Comparison of ENCODE assay signal across 19 cellular contexts in genomic region chr11:72824020-72824419, GRCh38. TPM values are rescaled to one million over a fixed set of nuclear protein-coding genes. Genes with fewer than 3 reads are reported as not detected.
DNase-seq lines count a peak whose midpoint lies in the region; ATAC-seq, FAIRE-seq and TF ChIP-seq lines count a peak whose summit lies in the region.
"Had no signal": no experiment of that assay in that cellular context is flagged by ENCODE, and none has a peak within 500 bp of the region (broad histone marks: within the 10 kb centered on the region; RNA-seq: fewer than 3 reads in every experiment).

No MANE protein-coding gene starts in this region.

- H3K27ac ChIP-seq in BLaER1 treated with 17β-estradiol and CSF1 and Interleukin-3, amounts not matched to agents 10 nM and 100 nM = peak overlapping the region in 9 of 11 experiments; percentile 30 to 79 (median 61); a peak in 17 of 22 replicates
- H3K27ac ChIP-seq: esophagus squamous epithelium, SK-N-MC had no signal

- no peak overlapping the region for H3K4me3 Mint-ChIP-seq in activated T-helper 17 cell treated with anti-CD3 and anti-CD28 coated beads, Interleukin-2, amount 50 U/mL, for 72 hours
- no peak overlapping the region for H3K4me3 Mint-ChIP-seq in natural killer cell treated with Interleukin-12 subunit alpha and Interleukin-12 subunit beta and Interleukin-15 and Interleukin-18, amount 100 ng/mL, for 72 hours

- TF ChIP-seq POLR2A in GM12892 (IDR thresholded peaks at IDR 0.05; ENCODE audit: low read depth, low read length) = peak; percentile 41; the same call in 1 of the 2 replicates

- peak overlapping the region in 2 of 10 experiments; percentile 13 to 14; a peak in 2 of 20 replicates for H3K4me3 ChIP-seq in BLaER1 treated with 17β-estradiol and CSF1 and Interleukin-3, amounts not matched to agents 10 nM and 100 nM
- H3K4me3 ChIP-seq: esophagus squamous epithelium, SK-N-MC had no signal

- peak overlapping the region in 10 of 11 experiments; percentile 15 to 66 (median 39); a peak in 17 of 22 replicates for H3K9ac ChIP-seq in BLaER1 treated with 17β-estradiol and CSF1 and Interleukin-3, amounts not matched to agents 10 nM and 100 nM

- no peaks in the 10 kb centered on the region for H3K9me3 Mint-ChIP-seq in activated T-helper 17 cell treated with anti-CD3 and anti-CD28 coated beads, Interleukin-2, amount 50 U/mL, for 72 hours
- no peaks in the 10 kb centered on the region for H3K9me3 Mint-ChIP-seq in natural killer cell treated with Interleukin-12 subunit alpha and Interleukin-12 subunit beta and Interleukin-15 and Interleukin-18, amount 100 ng/mL, for 72 hours
- H3K9me3 Mint-ChIP-seq: mesothelial cell of epicardium had no signal

- peak overlapping the region in 10 of 11 experiments; percentile 81 to 99 (median 92); a peak in 20 of 22 replicates for H3K4me2 ChIP-seq in BLaER1 treated with 17β-estradiol and CSF1 and Interleukin-3, amounts not matched to agents 10 nM and 100 nM

- H3K36me3 ChIP-seq in BLaER1 treated with 17β-estradiol and CSF1 and Interleukin-3, amounts not matched to agents 10 nM and 100 nM = peaks cover 28 to 94% (median 58%) of the 10 kb centered on the region in 11 experiments

- no peaks in the 10 kb centered on the region for H3K9me3 ChIP-seq in BLaER1 treated with 17β-estradiol and CSF1 and Interleukin-3, amounts not matched to agents 10 nM and 100 nM (replicated peaks in 1 of 11)
- H3K9me3 ChIP-seq: esophagus squamous epithelium had no signal

- H3K4me1 Mint-ChIP-seq in activated T-helper 17 cell treated with anti-CD3 and anti-CD28 coated beads, Interleukin-2, amount 50 U/mL, for 72 hours = peaks cover 13% of the 10 kb centered on the region
- peaks cover 12 to 31% of the 10 kb centered on the region in 2 donors for H3K4me1 Mint-ChIP-seq in natural killer cell treated with Interleukin-12 subunit alpha and Interleukin-12 subunit beta and Interleukin-15 and Interleukin-18, amount 100 ng/mL, for 72 hours (ENCODE audit: low read depth in 2 of 2)

- no peak for DNase-seq in GM12892 (ENCODE audit: insufficient read length)
- no peak for DNase-seq in natural killer cell treated with Interleukin-12 subunit alpha and Interleukin-12 subunit beta and Interleukin-15 and Interleukin-18, amount 100 ng/mL, for 72 hours (ENCODE audit: low spot score)
- DNase-seq in SKM-1 treated with dmso at 0.1 percent for 144 hours (lab: John Stamatoyannopoulos, UW; ENCODE audit: unreplicated experiment) = no peak
- no peak for DNase-seq in DMS53 treated with DMSO at 0.1 percent for 48 hours (lab: John Stamatoyannopoulos, UW; ENCODE audit: unreplicated experiment)
- no peak for DNase-seq in 8988T
- DNase-seq: activated CD4-positive, CD25-positive, alpha-beta regulatory T cell treated with anti-CD3 and anti-CD28 coated beads, Interleukin-2, amount 50 U/mL, for 72 hours; activated CD8-positive, alpha-beta memory T cell treated with anti-CD3 and anti-CD28 coated beads, Interleukin-2, amount 50 U/mL, for 4 hours; activated gamma-delta T cell treated with Interleukin-2 at 50 U/mL for 16 hours; effector CD8-positive, alpha-beta T cell; esophagus squamous epithelium; NCI-H1694; NCI-H748 treated with DMSO at 0.1 percent for 48 hours; retina had no signal

- peak overlapping the region; percentile 80 for H3K27ac Mint-ChIP-seq in activated T-helper 17 cell treated with anti-CD3 and anti-CD28 coated beads, Interleukin-2, amount 50 U/mL, for 72 hours
- H3K27ac Mint-ChIP-seq in natural killer cell treated with Interleukin-12 subunit alpha and Interleukin-12 subunit beta and Interleukin-15 and Interleukin-18, amount 100 ng/mL, for 72 hours = peak overlapping the region; percentile 74 to 90

- H3K27me3 Mint-ChIP-seq in activated T-helper 17 cell treated with anti-CD3 and anti-CD28 coated beads, Interleukin-2, amount 50 U/mL, for 72 hours = no peaks in the 10 kb centered on the region
- no peaks in the 10 kb centered on the region for H3K27me3 Mint-ChIP-seq in natural killer cell treated with Interleukin-12 subunit alpha and Interleukin-12 subunit beta and Interleukin-15 and Interleukin-18, amount 100 ng/mL, for 72 hours

- peaks cover 84% of the 10 kb centered on the region for H3K36me3 Mint-ChIP-seq in activated T-helper 17 cell treated with anti-CD3 and anti-CD28 coated beads, Interleukin-2, amount 50 U/mL, for 72 hours (ENCODE audit: low read depth)
- no peaks in the 10 kb centered on the region for H3K36me3 Mint-ChIP-seq in natural killer cell treated with Interleukin-12 subunit alpha and Interleukin-12 subunit beta and Interleukin-15 and Interleukin-18, amount 100 ng/mL, for 72 hours

- H3K4me1 ChIP-seq in BLaER1 treated with 17β-estradiol and CSF1 and Interleukin-3, amounts not matched to agents 10 nM and 100 nM = peaks cover 49 to 100% (median 89%) of the 10 kb centered on the region in 10 experiments

- peak; percentile 38 for FAIRE-seq in GM12892 (lab: Jason Lieb, UNC)
- FAIRE-seq: H54 had no signal

- no peak for ATAC-seq in activated T-helper 17 cell treated with anti-CD3 and anti-CD28 coated beads, Interleukin-2, amount 50 U/mL, for 72 hours (replicated peaks)
- no peak for ATAC-seq in natural killer cell treated with Interleukin-12 subunit alpha and Interleukin-12 subunit beta and Interleukin-15 and Interleukin-18, amount 100 ng/mL, for 72 hours
- no peak for ATAC-seq in GM21390 (IDR thresholded peaks at IDR 0.05; ENCODE audit: unreplicated experiment)

- H4K20me1 ChIP-seq in BLaER1 treated with 17β-estradiol and CSF1 and Interleukin-3, amounts not matched to agents 10 nM and 100 nM = peaks cover 0 to 92% (median 11%) of the 10 kb centered on the region in 11 experiments; a peak in 12 of 22 replicates

- no peaks in the 10 kb centered on the region for H3K27me3 ChIP-seq in BLaER1 treated with 17β-estradiol and CSF1 and Interleukin-3, amounts not matched to agents 10 nM and 100 nM
- H3K27me3 ChIP-seq: esophagus squamous epithelium had no signal

RNA-seq across cellular contexts. Expression of gene ATG16L2, which starts 9.8 kb away (rescaled TPM):
- polyA plus RNA-seq in GM12892 (2012; ENCODE audit: missing spikeins) = 59.2 TPM
- total RNA-seq in activated T-helper 17 cell treated with anti-CD3 and anti-CD28 coated beads, Interleukin-2, amount 50 U/mL, for 72 hours = 100 to 1,000 TPM in 1 of 2 donors, 10 to 100 TPM in 1; 85.3 to 127 TPM
- total RNA-seq in natural killer cell treated with Interleukin-12 subunit alpha and Interleukin-12 subunit beta and Interleukin-15 and Interleukin-18, amount 100 ng/mL, for 72 hours = 100 to 1,000 TPM in 1 of 2 donors, 10 to 100 TPM in 1; 74.7 to 113 TPM

RNA-seq across cellular contexts. Expression of gene STARD10, which starts 30.2 kb away (rescaled TPM):
- 24.3 TPM for polyA plus RNA-seq in GM12892 (2012; ENCODE audit: missing spikeins)
- total RNA-seq in activated T-helper 17 cell treated with anti-CD3 and anti-CD28 coated beads, Interleukin-2, amount 50 U/mL, for 72 hours = 10 to 100 TPM in 1 of 2 donors, 1 to 10 TPM in 1; 7.7 to 16.4 TPM
- total RNA-seq in natural killer cell treated with Interleukin-12 subunit alpha and Interleukin-12 subunit beta and Interleukin-15 and Interleukin-18, amount 100 ng/mL, for 72 hours = 10 to 100 TPM in 1 of 2 donors, 1 to 10 TPM in 1; 9.5 to 17.8 TPM
